In the genomic region with DNA sequence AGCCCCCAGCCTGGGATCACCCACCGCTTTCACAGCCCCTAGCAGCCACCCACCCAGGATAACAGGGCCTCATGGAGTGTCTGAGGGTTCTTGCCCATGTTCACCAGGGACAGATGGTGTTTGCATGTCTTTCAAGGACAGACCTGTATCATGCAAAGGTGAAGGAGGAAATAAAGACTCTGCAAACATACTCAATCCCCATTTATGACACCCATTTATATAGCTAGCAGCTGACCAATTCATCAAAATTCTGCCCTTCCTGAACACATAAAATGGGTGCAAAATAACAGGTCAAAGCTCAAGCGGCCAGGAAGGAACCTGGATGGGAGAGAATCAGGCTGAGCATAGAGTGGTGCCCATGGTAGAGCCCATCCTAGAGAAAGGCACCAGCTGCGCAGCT, we compare ENCODE assay signal across 25 cellular contexts. TPM values are rescaled to one million over a fixed set of nuclear protein-coding genes. Genes with fewer than 3 reads are reported as not detected.
"Had no signal": no experiment of that assay in that cellular context is flagged by ENCODE, and none has a peak within 500 bp of the region (broad histone marks: within the 10 kb centered on the region; RNA-seq: fewer than 3 reads in every experiment).

No MANE protein-coding gene starts in this region.

- H3K9me3 Mint-ChIP-seq: dendritic cell treated with granulocyte-macrophage colony-stimulating factor and Interleukin-4, amounts not matched to agents 40 ng/mL and 50 ng/mL, for 4 days; effector memory CD8-positive, alpha-beta T cell; stimulated activated naive B cell treated with anti-CD40 and anti-IgM and Interleukin-4, amounts not matched to agents 10 μg/mL and 1 μg/mL and 100 μg/mL, for 72 hours; stimulated activated naive CD8-positive, alpha-beta T cell treated with anti-CD3 and anti-CD28 coated beads, Interleukin-15, amount 100 ng/mL, for 72 hours had no signal

- H3K36me3 ChIP-seq: esophagus squamous epithelium, gastroesophageal sphincter, left ventricle myocardium inferior, lower lobe of right lung, thoracic aorta had no signal

- H3K27ac Mint-ChIP-seq: dendritic cell treated with granulocyte-macrophage colony-stimulating factor and Interleukin-4, amounts not matched to agents 40 ng/mL and 50 ng/mL, for 4 days; effector memory CD8-positive, alpha-beta T cell; naive thymus-derived CD4-positive, alpha-beta T cell; nephron progenitor cell; stimulated activated naive CD8-positive, alpha-beta T cell treated with anti-CD3 and anti-CD28 coated beads, Interleukin-15, amount 100 ng/mL, for 72 hours had no signal

- H3K4me3 Mint-ChIP-seq: dendritic cell treated with granulocyte-macrophage colony-stimulating factor and Interleukin-4, amounts not matched to agents 40 ng/mL and 50 ng/mL, for 4 days; effector memory CD8-positive, alpha-beta T cell; naive thymus-derived CD4-positive, alpha-beta T cell; nephron progenitor cell; stimulated activated naive B cell treated with anti-CD40 and anti-IgM and Interleukin-4, amounts not matched to agents 10 μg/mL and 1 μg/mL and 100 μg/mL, for 72 hours; stimulated activated naive CD8-positive, alpha-beta T cell treated with anti-CD3 and anti-CD28 coated beads, Interleukin-15, amount 100 ng/mL, for 72 hours had no signal

- H3K27ac ChIP-seq: esophagus squamous epithelium, gastroesophageal sphincter, left ventricle myocardium inferior, lower lobe of right lung, thoracic aorta had no signal

- H3K4me1 Mint-ChIP-seq: naive thymus-derived CD4-positive, alpha-beta T cell; nephron progenitor cell; stimulated activated naive CD8-positive, alpha-beta T cell treated with anti-CD3 and anti-CD28 coated beads, Interleukin-15, amount 100 ng/mL, for 72 hours had no signal

- DNase-seq: effector memory CD8-positive, alpha-beta T cell; esophagus squamous epithelium; foreskin fibroblast; glutamatergic neuron; left ventricle myocardium inferior; lower lobe of right lung; mesenchymal stem cell; midbrain; naive thymus-derived CD4-positive, alpha-beta T cell; nephron progenitor cell; posterior cingulate gyrus; stimulated activated CD4-positive, alpha-beta T cell treated with anti-CD3 and anti-CD28 coated beads, Interleukin-2, amount 100 ng/mL, for 24 hours; stimulated activated CD4-positive, alpha-beta T cell treated with anti-CD3 and anti-CD28 coated beads, Interleukin-4, amount 100 ng/mL, for 4 hours; stimulated activated naive B cell treated with anti-CD40 and anti-IgM and Interleukin-4, amounts not matched to agents 10 μg/mL and 1 μg/mL and 100 μg/mL, for 72 hours; stimulated activated naive CD8-positive, alpha-beta T cell treated with anti-CD3 and anti-CD28 coated beads, Interleukin-15, amount 100 ng/mL, for 72 hours; substantia nigra had no signal

- H3K36me3 Mint-ChIP-seq: naive thymus-derived CD4-positive, alpha-beta T cell had no signal

- H3K27me3 ChIP-seq: esophagus squamous epithelium had no signal

- H3K4me1 ChIP-seq: esophagus squamous epithelium, gastroesophageal sphincter, left ventricle myocardium inferior, lower lobe of right lung had no signal

- H3K9me3 ChIP-seq: esophagus squamous epithelium, left ventricle myocardium inferior, lower lobe of right lung, thoracic aorta had no signal

- H3K27me3 Mint-ChIP-seq: stimulated activated naive B cell treated with anti-CD40 and anti-IgM and Interleukin-4, amounts not matched to agents 10 μg/mL and 1 μg/mL and 100 μg/mL, for 72 hours; stimulated activated naive CD8-positive, alpha-beta T cell treated with anti-CD3 and anti-CD28 coated beads, Interleukin-15, amount 100 ng/mL, for 72 hours had no signal

- H3K4me3 ChIP-seq: esophagus squamous epithelium, gastroesophageal sphincter, left ventricle myocardium inferior, lower lobe of right lung, thoracic aorta had no signal

RNA-seq across cellular contexts. Expression of a gene that starts 32.8 kb away (rescaled TPM):
- total RNA-seq: esophagus squamous epithelium; gastroesophageal sphincter; left ventricle myocardium inferior; lower lobe of right lung; naive thymus-derived CD4-positive, alpha-beta T cell; osteoblast; pulmonary artery endothelial cell; sciatic nerve; skeletal muscle tissue; thoracic aorta; urinary bladder had no signal
- polyA plus RNA-seq: keratinocyte; naive thymus-derived CD4-positive, alpha-beta T cell; urinary bladder had no signal
